In the genomic region with DNA sequence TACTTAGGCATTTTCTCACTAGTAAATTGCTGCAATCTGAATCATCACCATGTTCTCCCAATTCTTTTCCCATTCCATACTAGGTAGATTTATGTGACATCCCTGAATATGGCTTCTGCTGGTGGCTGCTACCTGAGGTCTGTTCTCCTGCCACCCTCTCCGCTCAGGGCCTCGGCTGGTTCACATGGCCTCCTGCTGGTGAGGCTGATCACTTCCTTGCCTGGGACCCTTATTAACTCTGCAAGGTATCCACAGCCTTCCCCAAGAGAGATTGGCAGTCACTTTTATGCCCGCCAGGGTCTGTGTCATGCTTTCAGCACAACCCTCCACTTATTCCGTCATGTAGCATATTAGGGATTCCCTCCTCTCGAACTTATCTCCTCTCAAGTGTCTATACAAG, we compare ENCODE assay signal across 23 cellular contexts.
"Had no signal": no experiment of that assay in that cellular context is flagged by ENCODE, and none has a peak within 500 bp of the region (broad histone marks: within the 10 kb centered on the region; RNA-seq: fewer than 3 reads in every experiment).

No MANE protein-coding gene starts in this region.

- H3K36me3 Mint-ChIP-seq: activated naive CD4-positive, alpha-beta T cell treated with anti-CD3 and anti-CD28 coated beads, Interleukin-2, amount 50 U/mL, for 72 hours; natural killer cell treated with Interleukin-12 subunit alpha and Interleukin-12 subunit beta and Interleukin-15 and Interleukin-18, amount 100 ng/mL, for 72 hours had no signal

- H3K27me3 Mint-ChIP-seq: activated T-helper 17 cell treated with anti-CD3 and anti-CD28 coated beads, Interleukin-2, amount 50 U/mL, for 72 hours; central memory CD8-positive, alpha-beta T cell; natural killer cell treated with Interleukin-12 subunit alpha and Interleukin-12 subunit beta and Interleukin-15 and Interleukin-18, amount 100 ng/mL, for 72 hours; stimulated activated naive CD8-positive, alpha-beta T cell treated with anti-CD3 and anti-CD28 coated beads, Interleukin-15, Interleukin-2, amounts not matched to agents 100 ng/mL and 50 ng/mL, for 24 hours had no signal

- DNase-seq: activated T-cell treated with anti-CD3 and anti-CD28 coated beads, Interleukin-2, amount 50 U/mL, for 1 hour; brain microvascular endothelial cell; effector memory CD4-positive, alpha-beta T cell; esophagus squamous epithelium; heart left ventricle; left cardiac atrium; ovary; psoas muscle; right cardiac atrium; stimulated activated CD4-positive, alpha-beta T cell treated with anti-CD3 and anti-CD28 coated beads, Interleukin-12 subunit alpha, Interleukin-12 subunit beta, amount 100 ng/mL, for 4 hours; substantia nigra had no signal

- H3K27ac ChIP-seq: ascending aorta, brain microvascular endothelial cell, esophagus squamous epithelium, heart left ventricle, neutrophil, ovary, psoas muscle, thyroid gland had no signal

- FAIRE-seq: colon, endothelial cell of umbilical vein, islet of Langerhans, TTC549 had no signal

- H3K27ac Mint-ChIP-seq: activated naive CD4-positive, alpha-beta T cell treated with anti-CD3 and anti-CD28 coated beads, Interleukin-2, amount 50 U/mL, for 72 hours; activated T-helper 17 cell treated with anti-CD3 and anti-CD28 coated beads, Interleukin-2, amount 50 U/mL, for 72 hours; natural killer cell treated with Interleukin-12 subunit alpha and Interleukin-12 subunit beta and Interleukin-15 and Interleukin-18, amount 100 ng/mL, for 72 hours; stimulated activated naive CD8-positive, alpha-beta T cell treated with anti-CD3 and anti-CD28 coated beads, Interleukin-15, Interleukin-2, amounts not matched to agents 100 ng/mL and 50 ng/mL, for 24 hours had no signal

- H3K4me1 ChIP-seq: ascending aorta, heart left ventricle, psoas muscle had no signal

- H3K27me3 ChIP-seq: ascending aorta, brain microvascular endothelial cell, esophagus squamous epithelium, heart left ventricle, neutrophil, ovary, thyroid gland had no signal

- H3K4me1 Mint-ChIP-seq: activated T-helper 17 cell treated with anti-CD3 and anti-CD28 coated beads, Interleukin-2, amount 50 U/mL, for 72 hours; central memory CD8-positive, alpha-beta T cell had no signal

- H3K4me3 ChIP-seq: ascending aorta, esophagus squamous epithelium, heart left ventricle, ovary, psoas muscle, thyroid gland had no signal

- H3K9me3 ChIP-seq: ascending aorta, esophagus squamous epithelium, heart left ventricle, neutrophil, ovary, psoas muscle, thyroid gland had no signal

- H3K4me3 Mint-ChIP-seq: activated T-helper 17 cell treated with anti-CD3 and anti-CD28 coated beads, Interleukin-2, amount 50 U/mL, for 72 hours; central memory CD8-positive, alpha-beta T cell; natural killer cell treated with Interleukin-12 subunit alpha and Interleukin-12 subunit beta and Interleukin-15 and Interleukin-18, amount 100 ng/mL, for 72 hours; stimulated activated naive CD8-positive, alpha-beta T cell treated with anti-CD3 and anti-CD28 coated beads, Interleukin-15, Interleukin-2, amounts not matched to agents 100 ng/mL and 50 ng/mL, for 24 hours had no signal

- H3K36me3 ChIP-seq: ascending aorta, brain microvascular endothelial cell, esophagus squamous epithelium, heart left ventricle, neutrophil, ovary, thyroid gland had no signal
